8 cellular contexts compared by ENCODE assay signal in genomic region chr1:11561740-11562139, GRCh38.
"Had no signal": no experiment of that assay in that cellular context is flagged by ENCODE, and none has a peak within 500 bp of the region (broad histone marks: within the 10 kb centered on the region; RNA-seq: fewer than 3 reads in every experiment).

No MANE protein-coding gene starts in this region.

- DNase-seq: GDM1, GF-D8 had no signal

- ATAC-seq: GM12878 had no signal

- FAIRE-seq: G401.6, GM12878, GM12891, GM12892, GM18507, GM19239 had no signal

- H3K4me3 ChIP-seq: GM12878 had no signal
